Comparison of ENCODE assay signal across 30 cellular contexts in the genomic region with DNA sequence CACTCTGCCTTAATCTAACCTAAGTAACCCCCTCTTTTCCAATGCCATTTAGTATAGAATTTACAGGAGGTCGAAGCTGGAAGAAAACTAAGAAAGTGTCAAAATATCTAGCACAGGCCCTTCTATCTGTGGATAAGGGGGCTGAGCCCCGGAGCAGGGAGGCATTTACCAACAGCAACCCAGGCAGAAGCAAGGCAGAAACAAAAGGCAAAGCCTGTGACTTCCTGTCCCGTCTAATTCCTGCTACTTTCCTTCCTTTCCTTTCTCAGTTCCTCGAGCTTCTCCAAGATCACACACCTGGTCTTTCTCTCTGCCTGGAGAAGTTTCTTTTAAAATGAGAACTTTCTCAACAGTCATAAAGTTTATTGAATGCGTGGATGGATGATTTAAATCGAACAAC.
"Had no signal": no experiment of that assay in that cellular context is flagged by ENCODE, and none has a peak within 500 bp of the region (broad histone marks: within the 10 kb centered on the region; RNA-seq: fewer than 3 reads in every experiment).

No MANE protein-coding gene starts in this region.

- H3K27ac Mint-ChIP-seq: activated CD8-positive, alpha-beta memory T cell treated with anti-CD3 and anti-CD28 coated beads, Interleukin-2, amount 10 ng/mL, durations not matched to agents 7 days and 5 days; activated CD8-positive, alpha-beta T cell treated with anti-CD3 and anti-CD28 coated beads, Interleukin-2, amount 10 ng/mL, durations not matched to agents 7 days and 5 days; activated naive CD4-positive, alpha-beta T cell treated with anti-CD3 and anti-CD28 coated beads, Interleukin-2, amount 10 ng/mL, durations not matched to agents 7 days and 5 days; activated naive CD4-positive, alpha-beta T cell treated with anti-CD3 and anti-CD28 coated beads, Interleukin-2, amount 50 U/mL, for 72 hours; activated T-cell treated with anti-CD3 and anti-CD28 coated beads, Interleukin-2, amount 50 U/mL, for 24 hours; activated T-cell treated with anti-CD3 and anti-CD28 coated beads, Interleukin-2, amount 50 U/mL, for 72 hours; brain; dendritic cell treated with granulocyte-macrophage colony-stimulating factor and Interleukin-4, amounts not matched to agents 40 ng/mL and 50 ng/mL, for 4 days; endodermal cell had no signal

- H3K27ac ChIP-seq: ascending aorta, breast epithelium, cardiac muscle cell, coronary artery, dorsolateral prefrontal cortex, esophagus muscularis mucosa, foreskin keratinocyte, gastrocnemius medialis, heart left ventricle had no signal

- H3K4me3 Mint-ChIP-seq: activated CD8-positive, alpha-beta memory T cell treated with anti-CD3 and anti-CD28 coated beads, Interleukin-2, amount 10 ng/mL, durations not matched to agents 7 days and 5 days; activated CD8-positive, alpha-beta T cell treated with anti-CD3 and anti-CD28 coated beads, Interleukin-2, amount 10 ng/mL, durations not matched to agents 7 days and 5 days; activated naive CD4-positive, alpha-beta T cell treated with anti-CD3 and anti-CD28 coated beads, Interleukin-2, amount 10 ng/mL, durations not matched to agents 7 days and 5 days; activated naive CD8-positive, alpha-beta T cell treated with anti-CD3 and anti-CD28 coated beads, Interleukin-2, amount 10 ng/mL, durations not matched to agents 7 days and 5 days; activated T-cell treated with anti-CD3 and anti-CD28 coated beads, Interleukin-2, amount 50 U/mL, for 24 hours; activated T-cell treated with anti-CD3 and anti-CD28 coated beads, Interleukin-2, amount 50 U/mL, for 72 hours; brain; central memory CD8-positive, alpha-beta T cell; dendritic cell treated with granulocyte-macrophage colony-stimulating factor and Interleukin-4, amounts not matched to agents 40 ng/mL and 50 ng/mL, for 4 days; endodermal cell had no signal

- DNase-seq: activated CD4-positive, alpha-beta T cell treated with anti-CD3 and anti-CD28 coated beads for 48 hours; activated CD4-positive, alpha-beta T cell treated with anti-CD3 and anti-CD28 coated beads, Interleukin-2, amount 50 U/mL, for 1 hour; activated CD4-positive, alpha-beta T cell treated with anti-CD3 and anti-CD28 coated beads, Interleukin-2, amount 50 U/mL, for 48 hours; activated CD8-positive, alpha-beta memory T cell treated with anti-CD3 and anti-CD28 coated beads, Interleukin-2, amount 10 ng/mL, durations not matched to agents 7 days and 5 days; activated CD8-positive, alpha-beta memory T cell treated with anti-CD3 and anti-CD28 coated beads, Interleukin-2, amount 50 U/mL, for 4 hours; activated CD8-positive, alpha-beta T cell treated with anti-CD3 and anti-CD28 coated beads, Interleukin-2, amount 10 ng/mL, durations not matched to agents 7 days and 5 days; activated gamma-delta T cell; activated naive CD4-positive, alpha-beta T cell; activated naive CD4-positive, alpha-beta T cell treated with anti-CD3 and anti-CD28 coated beads, Interleukin-2, amount 10 ng/mL, durations not matched to agents 7 days and 5 days; activated naive CD8-positive, alpha-beta T cell treated with anti-CD3 and anti-CD28 coated beads, Interleukin-2, amount 10 ng/mL, durations not matched to agents 7 days and 5 days; activated T-cell treated with anti-CD3 and anti-CD28 coated beads, Interleukin-2, amount 50 U/mL, for 24 hours; activated T-cell treated with anti-CD3 and anti-CD28 coated beads, Interleukin-2, amount 50 U/mL, for 72 hours; dorsolateral prefrontal cortex; effector memory CD4-positive, alpha-beta T cell; erythroblast; foreskin keratinocyte; gastrocnemius medialis; glutamatergic neuron; heart left ventricle; T-helper 2 cell had no signal

- H3K36me3 ChIP-seq: ascending aorta, breast epithelium, cardiac muscle cell, esophagus muscularis mucosa, gastrocnemius medialis, heart left ventricle had no signal

- H3K4me1 Mint-ChIP-seq: activated CD8-positive, alpha-beta memory T cell treated with anti-CD3 and anti-CD28 coated beads, Interleukin-2, amount 10 ng/mL, durations not matched to agents 7 days and 5 days; activated naive CD4-positive, alpha-beta T cell treated with anti-CD3 and anti-CD28 coated beads, Interleukin-2, amount 10 ng/mL, durations not matched to agents 7 days and 5 days; activated naive CD8-positive, alpha-beta T cell treated with anti-CD3 and anti-CD28 coated beads, Interleukin-2, amount 10 ng/mL, durations not matched to agents 7 days and 5 days; brain; central memory CD8-positive, alpha-beta T cell had no signal

- ATAC-seq: activated CD8-positive, alpha-beta memory T cell treated with anti-CD3 and anti-CD28 coated beads, Interleukin-2, amount 10 ng/mL, durations not matched to agents 7 days and 5 days; activated CD8-positive, alpha-beta T cell treated with anti-CD3 and anti-CD28 coated beads, Interleukin-2, amount 10 ng/mL, durations not matched to agents 7 days and 5 days; activated naive CD4-positive, alpha-beta T cell treated with anti-CD3 and anti-CD28 coated beads, Interleukin-2, amount 50 U/mL, for 72 hours; activated T-cell treated with anti-CD3 and anti-CD28 coated beads, Interleukin-2, amount 50 U/mL, for 72 hours; gastrocnemius medialis; heart left ventricle had no signal

- H3K27me3 ChIP-seq: ascending aorta, cardiac muscle cell, gastrocnemius medialis had no signal

- H3K36me3 Mint-ChIP-seq: activated CD8-positive, alpha-beta memory T cell treated with anti-CD3 and anti-CD28 coated beads, Interleukin-2, amount 10 ng/mL, durations not matched to agents 7 days and 5 days; activated naive CD4-positive, alpha-beta T cell treated with anti-CD3 and anti-CD28 coated beads, Interleukin-2, amount 10 ng/mL, durations not matched to agents 7 days and 5 days; activated naive CD4-positive, alpha-beta T cell treated with anti-CD3 and anti-CD28 coated beads, Interleukin-2, amount 50 U/mL, for 72 hours; activated naive CD8-positive, alpha-beta T cell treated with anti-CD3 and anti-CD28 coated beads, Interleukin-2, amount 10 ng/mL, durations not matched to agents 7 days and 5 days; brain had no signal

- H3K4me3 ChIP-seq: ascending aorta, breast epithelium, cardiac muscle cell, coronary artery, dorsolateral prefrontal cortex, esophagus muscularis mucosa, gastrocnemius medialis, heart left ventricle had no signal

- H3K27me3 Mint-ChIP-seq: activated CD8-positive, alpha-beta memory T cell treated with anti-CD3 and anti-CD28 coated beads, Interleukin-2, amount 10 ng/mL, durations not matched to agents 7 days and 5 days; activated naive CD4-positive, alpha-beta T cell treated with anti-CD3 and anti-CD28 coated beads, Interleukin-2, amount 10 ng/mL, durations not matched to agents 7 days and 5 days; activated T-cell treated with anti-CD3 and anti-CD28 coated beads, Interleukin-2, amount 50 U/mL, for 24 hours; central memory CD8-positive, alpha-beta T cell; dendritic cell treated with granulocyte-macrophage colony-stimulating factor and Interleukin-4, amounts not matched to agents 40 ng/mL and 50 ng/mL, for 4 days had no signal

- H3K9me3 ChIP-seq: ascending aorta, breast epithelium, gastrocnemius medialis had no signal

- H3K9me3 Mint-ChIP-seq: activated naive CD4-positive, alpha-beta T cell treated with anti-CD3 and anti-CD28 coated beads, Interleukin-2, amount 10 ng/mL, durations not matched to agents 7 days and 5 days; activated naive CD8-positive, alpha-beta T cell treated with anti-CD3 and anti-CD28 coated beads, Interleukin-2, amount 10 ng/mL, durations not matched to agents 7 days and 5 days; dendritic cell treated with granulocyte-macrophage colony-stimulating factor and Interleukin-4, amounts not matched to agents 40 ng/mL and 50 ng/mL, for 4 days had no signal

- H3K4me1 ChIP-seq: ascending aorta, breast epithelium, esophagus muscularis mucosa, foreskin keratinocyte, gastrocnemius medialis, heart left ventricle had no signal
